Comparison of ENCODE assay signal across 22 cellular contexts in genomic region chr5:141867139-141867538, GRCh38. TPM values are rescaled to one million over a fixed set of nuclear protein-coding genes. Genes with fewer than 3 reads are reported as not detected.
A peak's percentile ranks its signal among the peaks of the same experiment; 100 is the strongest.
DNase-seq lines count a peak whose midpoint lies in the region; ATAC-seq, FAIRE-seq and TF ChIP-seq lines count a peak whose summit lies in the region.
"Had no signal": no experiment of that assay in that cellular context is flagged by ENCODE, and none has a peak within 500 bp of the region (broad histone marks: within the 10 kb centered on the region; RNA-seq: fewer than 3 reads in every experiment).

No MANE protein-coding gene starts in this region.

- H3K36me3 ChIP-seq in hepatocyte (replicated peaks; ENCODE audit: insufficient read depth, low read depth) (no peaks in the 10 kb centered on the region), pancreas (peaks cover 3 to 18% (median 3%) of the 10 kb centered on the region in 3 donors), testis (ENCODE audit: low read depth, missing control alignments) (no peaks in the 10 kb centered on the region)

- H3K9me2 ChIP-seq in hepatocyte (replicated peaks; ENCODE audit: insufficient read depth): no peaks in the 10 kb centered on the region
- H3K9me2 ChIP-seq: SK-N-SH had no signal

- peak overlapping the region; percentile 25 for H3K4me2 ChIP-seq in hepatocyte
- H3K4me2 ChIP-seq: SK-N-SH had no signal

- TF ChIP-seq POLR2A in testis (IDR thresholded peaks at IDR 0.05): no peak

- peak overlapping the region; percentile 53 for H3K27ac ChIP-seq in hepatocyte
- H3K27ac ChIP-seq in pancreas: peak overlapping the region in 3 of 4 donors; percentile 43 to 84 (median 76)
- H3K27ac ChIP-seq in testis: no peak overlapping the region

- H3K4me3 ChIP-seq in hepatocyte (no peak overlapping the region), pancreas (no peak overlapping the region), testis (no peak overlapping the region)

- peaks cover 5% of the 10 kb centered on the region for H3K4me1 ChIP-seq in hepatocyte (ENCODE audit: insufficient read depth)
- H3K4me1 ChIP-seq in pancreas: peaks cover 5 to 7% (median 6%) of the 10 kb centered on the region in 3 donors
- H3K4me1 ChIP-seq in testis: peaks cover 13% of the 10 kb centered on the region

- TF ChIP-seq CTCF in hepatocyte (IDR thresholded peaks at IDR 0.05; ENCODE audit: poor library complexity) (no peak), pancreas (IDR thresholded peaks at IDR 0.05) (no peak), testis (IDR thresholded peaks at IDR 0.05) (no peak)

- WGBS in hepatocyte (ENCODE audit: low lambda C conversion rate, missing lambda C conversion rate): 74% methylated on average over 5 of the region's 5 CpGs
- WGBS in pancreas, 2 donors: 26 to 35% methylated on average over 5 of the region's 5 CpGs
- 87 to 91% methylated on average over 5 of the region's 5 CpGs for WGBS in testis, 2 donors

- no peaks in the 10 kb centered on the region for H3K9me3 ChIP-seq in hepatocyte (ENCODE audit: low read depth)
- H3K9me3 ChIP-seq in pancreas: no peaks in the 10 kb centered on the region
- no peaks in the 10 kb centered on the region for H3K9me3 ChIP-seq in testis
- H3K9me3 ChIP-seq: SK-N-SH had no signal

- no peaks in the 10 kb centered on the region for H4K20me1 ChIP-seq in hepatocyte (ENCODE audit: insufficient read depth, poor library complexity, severe bottlenecking)

- H3K27me3 ChIP-seq in hepatocyte (no peaks in the 10 kb centered on the region), pancreas (no peaks in the 10 kb centered on the region), testis (no peaks in the 10 kb centered on the region)

- DNase-seq in DMS53 (lab: John Stamatoyannopoulos, UW) (peak; percentile 33), DMS53 treated with DMSO at 0.1 percent for 48 hours (lab: John Stamatoyannopoulos, UW; ENCODE audit: unreplicated experiment) (no peak), hepatocyte (ENCODE audit: low spot score) (peak; percentile 53), pancreas (peak in 1 of 6 donors; percentile 19), testis (no peak), KG1 (lab: John Stamatoyannopoulos, UW) (no peak)
- no peak for DNase-seq in stimulated activated naive CD4-positive, alpha-beta T cell (lab: John Stamatoyannopoulos, UW)
- DNase-seq: 8988T; activated CD4-positive, alpha-beta memory T cell treated with anti-CD3 and anti-CD28 coated beads for 36 hours; activated CD4-positive, CD25-positive, alpha-beta regulatory T cell; activated effector memory CD4-positive, alpha-beta T cell treated with anti-CD3 and anti-CD28 coated beads, Interleukin-2, amount 50 U/mL, for 16 hours; AML-193; COR-L47; H7; KBM-7; kidney glomerular epithelial cell; NCI-H1930; NCI-H510A; NK-92 treated with Interleukin-12 subunit alpha and Interleukin-12 subunit beta, amount 100 ng/mL, for 24 hours; SK-N-SH; stimulated activated CD8-positive, alpha-beta memory T cell treated with anti-CD3 and anti-CD28 coated beads, Interleukin-4, amount 100 ng/mL, for 48 hours had no signal

- H2AFZ ChIP-seq in hepatocyte: no peak overlapping the region

- ATAC-seq in pancreas (peak; percentile 42 to 47 (median 45)), HG03342 (IDR thresholded peaks at IDR 0.05; ENCODE audit: unreplicated experiment) (no peak)

- peaks cover 4% of the 10 kb centered on the region for H3K79me2 ChIP-seq in hepatocyte

- FAIRE-seq in pancreas (lab: Jason Lieb, UNC): no peak

- intact Hi-C loops in pancreas (cut with DNase I) (no loop called here), testis (cut with DNase I; ENCODE audit: low total_unique reads) (no loop called here)

RNA-seq across cellular contexts. Expression of gene PCDH1, which starts 11.1 kb away (rescaled TPM):
- total RNA-seq in hepatocyte (10.5 and 10.8 TPM in 2 replicates), pancreas (10 to 100 TPM; 12.0 to 30.7 (median 16.2) TPM), testis (10 to 100 TPM in 1 of 2 donors, 1 to 10 TPM in 1; 9.6 to 10.6 TPM)
- polyA plus RNA-seq in hepatocyte (6.2 and 8.6 TPM in 2 replicates), pancreas (10 to 100 TPM in 1 of 2 donors, 1 to 10 TPM in 1; 6.8 to 10.1 TPM), testis (ENCODE audit: insufficient read depth, low read depth, low replicate concordance) (5.6 TPM)
- total RNA-seq: activated CD4-positive, alpha-beta memory T cell treated with anti-CD3 and anti-CD28 coated beads for 36 hours had no signal

RNA-seq across cellular contexts. Expression of gene DELE1, which starts 56.5 kb away (rescaled TPM):
- total RNA-seq in hepatocyte: 57.2 and 62.0 TPM in 2 replicates
- 31.5 and 32.6 TPM in 2 replicates for polyA plus RNA-seq in hepatocyte
- 10 to 100 TPM; 27.7 to 36.0 (median 33.1) TPM for total RNA-seq in pancreas
- 10 to 100 TPM; 38.2 to 45.6 TPM for polyA plus RNA-seq in pancreas
- 10 to 100 TPM; 69.9 to 75.8 TPM for total RNA-seq in testis
- polyA plus RNA-seq in testis (ENCODE audit: insufficient read depth, low read depth, low replicate concordance): 51.2 TPM

Comparison
In these comparisons a context has a peak if more than half of its experiments do, and no peak if none do; other contexts are left out.
1. DNase-seq: peak in DMS53 (single experiment) and hepatocyte (single experiment); none in DMS53 treated with DMSO at 0.1 percent for 48 hours (single experiment), stimulated activated naive CD4-positive, alpha-beta T cell (0 of 6), testis (single experiment) and KG1 (single experiment).
2. H3K27ac ChIP-seq: peak in hepatocyte (single experiment) and pancreas (3 of 4); none in testis (0 of 2).